Comparison of ENCODE assay signal across 22 cellular contexts in the genomic region with DNA sequence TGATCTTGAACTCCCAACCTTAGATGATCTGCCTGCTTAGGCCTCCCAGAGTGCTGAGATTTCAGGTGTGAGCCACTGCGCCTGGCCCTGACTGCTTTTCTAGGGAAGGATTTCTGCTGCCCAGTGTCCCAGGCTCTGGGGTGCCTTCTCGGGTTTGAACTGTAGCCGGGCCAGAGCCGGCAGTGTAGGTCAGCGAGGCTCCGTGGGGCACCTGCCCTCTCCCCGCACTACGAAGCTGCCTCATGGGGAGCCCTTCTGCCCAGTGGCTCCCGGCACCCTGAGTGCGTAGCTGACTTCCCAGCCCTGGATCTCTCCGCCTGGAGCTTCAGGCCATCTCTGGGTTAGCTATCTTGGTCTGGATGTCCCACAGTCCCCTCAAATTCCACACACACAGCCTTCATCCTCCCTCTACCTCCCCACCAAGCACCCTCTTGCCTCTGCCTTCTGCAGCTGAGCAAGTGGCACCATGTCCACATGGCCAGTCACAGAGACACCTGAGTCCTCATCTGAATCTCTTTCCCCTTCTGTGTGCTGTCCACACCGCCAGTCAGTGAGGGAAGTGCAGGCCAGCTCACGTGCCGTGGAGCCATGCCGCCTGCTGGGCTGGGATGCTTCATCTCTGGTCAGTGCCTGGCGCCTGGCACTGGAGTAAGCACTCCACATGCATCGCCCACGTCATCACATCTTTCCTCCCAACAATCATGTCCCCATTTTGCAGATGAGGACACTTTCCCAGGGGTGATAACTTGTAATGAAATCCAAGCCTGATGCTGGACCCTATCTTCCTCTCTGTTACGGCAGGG.
DNase-seq lines count a peak whose midpoint lies in the region; ATAC-seq and TF ChIP-seq lines count a peak whose summit lies in the region.
"Had no signal": no experiment of that assay in that cellular context is flagged by ENCODE, and none has a peak within 500 bp of the region (broad histone marks: within the 10 kb centered on the region; RNA-seq: fewer than 3 reads in every experiment).

No MANE protein-coding gene starts in this region.

- H3K27ac ChIP-seq in coronary artery (no peak overlapping the region), neural progenitor cell (no peak overlapping the region), upper lobe of right lung (no peak overlapping the region), mammary epithelial cell (ENCODE audit: insufficient read depth, low read depth, low read length) (no peak overlapping the region)

- no peak overlapping the region for H3K4me3 Mint-ChIP-seq in neural progenitor cell
- H3K4me3 Mint-ChIP-seq in T-helper 17 cell = no peak overlapping the region
- H3K4me3 Mint-ChIP-seq: B cell; CD4-positive, CD25-positive, alpha-beta regulatory T cell had no signal

- ATAC-seq in upper lobe of right lung (no peak), HG03135 (IDR thresholded peaks at IDR 0.05; ENCODE audit: unreplicated experiment) (no peak), T-helper 17 cell (no peak)

- peaks cover 7% of the 10 kb centered on the region for H4K20me1 ChIP-seq in neural progenitor cell (ENCODE audit: low read depth)
- no peaks in the 10 kb centered on the region for H4K20me1 ChIP-seq in mammary epithelial cell (ENCODE audit: insufficient read depth, low read length)

- H3K4me2 ChIP-seq in neural progenitor cell (no peak overlapping the region), mammary epithelial cell (ENCODE audit: insufficient read depth, low read depth, low read length) (no peak overlapping the region)

- H3K4me3 ChIP-seq in coronary artery = no peak overlapping the region
- no peak overlapping the region for H3K4me3 ChIP-seq in neural progenitor cell
- H3K4me3 ChIP-seq in upper lobe of right lung = no peak overlapping the region
- H3K4me3 ChIP-seq in mammary epithelial cell (replicated peaks in 1 of 3; ENCODE audit: insufficient read depth in 1 of 3, low read depth in 2 of 3, low read length in 3 of 3) = no peak overlapping the region

- H3K9me3 Mint-ChIP-seq in neural progenitor cell = no peaks in the 10 kb centered on the region
- H3K9me3 Mint-ChIP-seq: CD4-positive, CD25-positive, alpha-beta regulatory T cell had no signal

- H3K4me1 Mint-ChIP-seq in neural progenitor cell (peaks cover 65% of the 10 kb centered on the region), T-helper 17 cell (peaks cover 5% of the 10 kb centered on the region)
- H3K4me1 Mint-ChIP-seq: B cell had no signal

- WGBS in mammary epithelial cell (ENCODE audit: low coverage, missing lambda C conversion rate) = 92% methylated on average over 15 of the region's 19 CpGs

- peaks cover 19% of the 10 kb centered on the region for H3K27me3 Mint-ChIP-seq in neural progenitor cell (ENCODE audit: insufficient read depth, low read depth)
- H3K27me3 Mint-ChIP-seq in T-helper 17 cell = peaks cover 7% of the 10 kb centered on the region
- H3K27me3 Mint-ChIP-seq: B cell; CD4-positive, CD25-positive, alpha-beta regulatory T cell had no signal

- peak overlapping the region; percentile 64 for H3K27ac Mint-ChIP-seq in neural progenitor cell
- no peak overlapping the region for H3K27ac Mint-ChIP-seq in T-helper 17 cell
- H3K27ac Mint-ChIP-seq: B cell; CD4-positive, CD25-positive, alpha-beta regulatory T cell had no signal

- DNase-seq in activated effector memory CD4-positive, alpha-beta T cell treated with anti-CD3 and anti-CD28 coated beads, Interleukin-2, amount 50 U/mL, for 16 hours = peak; percentile 39
- no peak for DNase-seq in activated effector memory CD4-positive, alpha-beta T cell treated with Interleukin-2 at 50 U/mL for 16 hours
- DNase-seq in coronary artery (ENCODE audit: low spot score) (peak; percentile 47), neural progenitor cell (ENCODE audit: low spot score) (no peak), upper lobe of right lung (peak; percentile 52), mammary epithelial cell (no peak), T-helper 17 cell (no peak)
- DNase-seq: 8988T; CD4-positive, CD25-positive, alpha-beta regulatory T cell; GDM1; HCEC 1CT; NCI-H1436; NCI-H1930; NCI-H226; NCI-H524; NCI-H82; OCI-M1; RPMI8226; SIG-M5 had no signal

- H3K27me3 ChIP-seq in neural progenitor cell (no peaks in the 10 kb centered on the region), upper lobe of right lung (no peaks in the 10 kb centered on the region), mammary epithelial cell (ENCODE audit: insufficient read depth, low read length) (peaks cover 17% of the 10 kb centered on the region)

- no peak overlapping the region for H2AFZ ChIP-seq in neural progenitor cell (replicated peaks)
- H2AFZ ChIP-seq in mammary epithelial cell (ENCODE audit: low read depth, low read length) = no peak overlapping the region

- H3K36me3 ChIP-seq in neural progenitor cell = no peaks in the 10 kb centered on the region
- no peaks in the 10 kb centered on the region for H3K36me3 ChIP-seq in upper lobe of right lung
- no peaks in the 10 kb centered on the region for H3K36me3 ChIP-seq in mammary epithelial cell (ENCODE audit: insufficient read depth, low read length)

- TF ChIP-seq CTCF in coronary artery (IDR thresholded peaks at IDR 0.05) (no peak), neural progenitor cell (IDR thresholded peaks at IDR 0.05) (no peak), upper lobe of right lung (IDR thresholded peaks at IDR 0.05) (no peak), mammary epithelial cell (conservative IDR thresholded peaks at IDR 0.05 in 1 of 2, IDR thresholded peaks at IDR 0.05 in 1 of 2; ENCODE audit: extremely low read depth in 1 of 2, insufficient read depth in 1 of 2, low read depth in 1 of 2, low read length in 2 of 2) (no peak)

- no peak overlapping the region for H3K9ac ChIP-seq in neural progenitor cell
- no peak overlapping the region for H3K9ac ChIP-seq in mammary epithelial cell (ENCODE audit: insufficient read depth, low read length)

- H3K4me1 ChIP-seq in neural progenitor cell = peaks cover 37% of the 10 kb centered on the region
- no peaks in the 10 kb centered on the region for H3K4me1 ChIP-seq in upper lobe of right lung
- H3K4me1 ChIP-seq in mammary epithelial cell (ENCODE audit: insufficient read depth, low read length) = peaks cover 31% of the 10 kb centered on the region
- H3K4me1 ChIP-seq: Caco-2 had no signal

- dilution Hi-C loops in mammary epithelial cell (cut with HindIII; ENCODE audit: low sequenced_read_pairs) = no loop called here

- CTCF ChIA-PET in mammary epithelial cell (lab: Charles Lee; ENCODE audit: low non-redundant PET) = no interaction called here

- no TSS peak for BruUV-seq in mammary epithelial cell (replicated peaks; lab: Mats Ljungman, UMichigan)

- in situ Hi-C loops in mammary epithelial cell (cut with MboI; ENCODE audit: low sequenced_read_pairs in 2 of 2) = no loop called here

- H3K36me3 Mint-ChIP-seq in neural progenitor cell = no peaks in the 10 kb centered on the region
- H3K36me3 Mint-ChIP-seq in T-helper 17 cell (ENCODE audit: low read depth) = no peaks in the 10 kb centered on the region

- H3K9me3 ChIP-seq in neural progenitor cell (ENCODE audit: low read depth) = no peaks in the 10 kb centered on the region
- no peaks in the 10 kb centered on the region for H3K9me3 ChIP-seq in upper lobe of right lung
- no peaks in the 10 kb centered on the region for H3K9me3 ChIP-seq in mammary epithelial cell (replicated peaks; ENCODE audit: insufficient read depth, low read length)
- H3K9me3 ChIP-seq in T-helper 17 cell (ENCODE audit: control insufficient read depth, low read length, poor library complexity, severe bottlenecking) = no peaks in the 10 kb centered on the region
- H3K9me3 ChIP-seq: Caco-2 had no signal

- intact Hi-C loops in upper lobe of right lung (cut with DNase I) = no loop called here
- intact Hi-C loops in mammary epithelial cell (cut with micrococcal nuclease) = loop anchor here (5.0 kb wide), 2 partner anchors 208 to 288 kb away; a partner anchor contains a TSS

- H3F3A ChIP-seq in neural progenitor cell (ENCODE audit: low read depth) = peaks cover 5% of the 10 kb centered on the region

- H3K79me2 ChIP-seq in neural progenitor cell (ENCODE audit: low read depth) = no peaks in the 10 kb centered on the region
- H3K79me2 ChIP-seq in mammary epithelial cell (ENCODE audit: insufficient read depth, low read length) = no peaks in the 10 kb centered on the region

Comparison
In these comparisons a context has a peak if more than half of its experiments do, and no peak if none do; other contexts are left out.
1. DNase-seq: peak in activated effector memory CD4-positive, alpha-beta T cell treated with anti-CD3 and anti-CD28 coated beads, Interleukin-2, amount 50 U/mL, for 16 hours (single experiment), coronary artery (single experiment) and upper lobe of right lung (single experiment); none in activated effector memory CD4-positive, alpha-beta T cell treated with Interleukin-2 at 50 U/mL for 16 hours (single experiment), neural progenitor cell (single experiment), mammary epithelial cell (single experiment) and T-helper 17 cell (0 of 3).